In the genomic region with DNA sequence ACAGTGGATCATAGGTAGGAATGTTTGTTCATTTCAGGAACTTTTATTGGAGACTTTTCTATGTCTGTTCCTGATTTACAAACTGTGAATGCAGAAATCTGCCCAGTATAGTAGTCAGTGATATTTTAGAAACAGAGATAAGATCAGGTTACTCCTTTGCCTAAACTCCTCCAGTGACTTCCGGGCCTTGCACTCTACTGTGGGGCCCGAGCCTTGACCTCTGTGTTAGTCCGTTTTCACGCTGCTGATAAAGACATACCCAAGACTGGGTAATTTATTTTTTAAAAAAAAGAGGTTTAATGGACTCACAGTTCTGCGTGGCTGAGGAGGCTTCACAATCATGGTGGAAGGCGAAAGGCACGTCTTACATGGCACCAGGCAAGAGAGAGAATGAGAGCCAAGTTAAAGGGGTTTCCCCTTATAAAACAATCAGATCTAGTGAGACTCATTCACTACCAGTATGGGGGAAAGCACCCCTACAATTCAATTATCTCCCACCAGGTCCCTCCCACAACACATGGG, we compare ENCODE assay signal across 22 cellular contexts.
"Had no signal": no experiment of that assay in that cellular context is flagged by ENCODE, and none has a peak within 500 bp of the region (broad histone marks: within the 10 kb centered on the region; RNA-seq: fewer than 3 reads in every experiment).

No MANE protein-coding gene starts in this region.

- H3K4me1 ChIP-seq: thyroid gland had no signal

- H3K9me3 Mint-ChIP-seq: activated naive CD4-positive, alpha-beta T cell treated with anti-CD3 and anti-CD28 coated beads, Interleukin-2, amount 50 U/mL, for 72 hours; activated T-helper 1 cell treated with anti-CD3 and anti-CD28 coated beads, Interleukin-12 subunit alpha, Interleukin-12 subunit beta, Interleukin-2, Interleukin-4 antibody, amounts not matched to agents 30 ng/mL and 10 ng/mL and 1 ng/mL, durations not matched to agents 14 hours and 24 hours and 36 hours; brain; neural crest cell; stimulated activated naive CD8-positive, alpha-beta T cell treated with anti-CD3 and anti-CD28 coated beads, Interleukin-15, Interleukin-2, amounts not matched to agents 100 ng/mL and 50 ng/mL, for 24 hours had no signal

- ATAC-seq: activated CD8-positive, alpha-beta T cell treated with anti-CD3 and anti-CD28 coated beads, Interleukin-2, amount 10 ng/mL, durations not matched to agents 7 days and 5 days; activated naive CD4-positive, alpha-beta T cell treated with anti-CD3 and anti-CD28 coated beads, Interleukin-2, amount 50 U/mL, for 72 hours; esophagus mucosa; mucosa of descending colon; T-helper 17 cell had no signal

- H3K4me3 ChIP-seq: mucosa of descending colon, right atrium auricular region, thyroid gland had no signal

- H3K27ac ChIP-seq: right atrium auricular region, thyroid gland had no signal

- H3K9me3 ChIP-seq: mucosa of descending colon, right atrium auricular region, thyroid gland had no signal

- H3K27me3 ChIP-seq: right atrium auricular region, thyroid gland had no signal

- H3K27ac Mint-ChIP-seq: activated CD8-positive, alpha-beta T cell treated with anti-CD3 and anti-CD28 coated beads, Interleukin-2, amount 10 ng/mL, durations not matched to agents 7 days and 5 days; activated T-helper 1 cell treated with anti-CD3 and anti-CD28 coated beads, Interleukin-12 subunit alpha, Interleukin-12 subunit beta, Interleukin-2, Interleukin-4 antibody, amounts not matched to agents 30 ng/mL and 10 ng/mL and 1 ng/mL, durations not matched to agents 14 hours and 24 hours and 36 hours; progenitor cell of endocrine pancreas; stimulated activated naive CD8-positive, alpha-beta T cell treated with anti-CD3 and anti-CD28 coated beads, Interleukin-15, Interleukin-2, amounts not matched to agents 100 ng/mL and 50 ng/mL, for 24 hours; T-helper 17 cell had no signal

- DNase-seq: activated CD4-positive, alpha-beta T cell treated with anti-CD3 and anti-CD28 coated beads for 1 hour; activated CD4-positive, alpha-beta T cell treated with anti-CD3 and anti-CD28 coated beads, Interleukin-2, amount 50 U/mL, for 1 hour; activated CD8-positive, alpha-beta T cell treated with anti-CD3 and anti-CD28 coated beads, Interleukin-2, amount 10 ng/mL, durations not matched to agents 7 days and 5 days; activated gamma-delta T cell treated with Interleukin-2 at 50 U/mL for 16 hours; aorta; central memory CD4-positive, alpha-beta T cell; effector memory CD4-positive, alpha-beta T cell; mesenchymal stem cell; mucosa of descending colon; stimulated activated CD4-positive, alpha-beta T cell treated with anti-CD3 and anti-CD28 coated beads, Interleukin-1b, Interleukin-23, amount 100 ng/mL, for 48 hours; substantia nigra; SW 1271; T-helper 17 cell; thyroid gland had no signal

- H3K4me3 Mint-ChIP-seq: activated CD8-positive, alpha-beta T cell treated with anti-CD3 and anti-CD28 coated beads, Interleukin-2, amount 10 ng/mL, durations not matched to agents 7 days and 5 days; activated T-helper 1 cell treated with anti-CD3 and anti-CD28 coated beads, Interleukin-12 subunit alpha, Interleukin-12 subunit beta, Interleukin-2, Interleukin-4 antibody, amounts not matched to agents 30 ng/mL and 10 ng/mL and 1 ng/mL, durations not matched to agents 14 hours and 24 hours and 36 hours; brain; neural crest cell; stimulated activated naive CD8-positive, alpha-beta T cell treated with anti-CD3 and anti-CD28 coated beads, Interleukin-15, Interleukin-2, amounts not matched to agents 100 ng/mL and 50 ng/mL, for 24 hours; T-helper 17 cell had no signal

- H3K36me3 Mint-ChIP-seq: activated naive CD4-positive, alpha-beta T cell treated with anti-CD3 and anti-CD28 coated beads, Interleukin-2, amount 50 U/mL, for 72 hours had no signal

- H3K27me3 Mint-ChIP-seq: stimulated activated naive CD8-positive, alpha-beta T cell treated with anti-CD3 and anti-CD28 coated beads, Interleukin-15, Interleukin-2, amounts not matched to agents 100 ng/mL and 50 ng/mL, for 24 hours; T-helper 17 cell had no signal
